ENCODE assay signal across 25 cellular contexts in the genomic region with DNA sequence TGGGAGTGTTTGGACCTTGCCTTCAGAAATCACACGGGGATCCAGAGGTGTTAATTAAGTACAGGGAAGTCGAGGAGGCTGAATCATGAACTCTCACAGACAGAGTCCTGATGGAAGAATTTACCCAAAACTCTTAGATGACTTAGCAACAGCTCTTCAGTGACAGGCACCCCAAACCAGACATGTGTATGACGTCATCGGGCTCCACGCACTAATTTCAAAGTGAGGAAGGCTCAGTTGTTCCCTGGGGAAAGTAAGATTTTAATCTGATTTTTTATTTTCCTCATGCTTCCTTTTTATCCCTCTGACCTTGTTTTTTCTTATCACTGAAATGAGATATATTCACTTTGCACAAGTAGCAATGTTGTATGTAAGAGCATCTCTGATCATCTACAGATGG.
"Had no signal": no experiment of that assay in that cellular context is flagged by ENCODE, and none has a peak within 500 bp of the region (broad histone marks: within the 10 kb centered on the region; RNA-seq: fewer than 3 reads in every experiment).

No MANE protein-coding gene starts in this region.

- ATAC-seq: effector memory CD8-positive, alpha-beta T cell; esophagus mucosa; foreskin keratinocyte; gastrocnemius medialis; gastroesophageal sphincter; heart left ventricle; heart right ventricle had no signal

- H3K27ac Mint-ChIP-seq: dendritic cell treated with granulocyte-macrophage colony-stimulating factor and Interleukin-4, amounts not matched to agents 40 ng/mL and 50 ng/mL, for 4 days; effector memory CD8-positive, alpha-beta T cell; endodermal cell had no signal

- H3K4me1 ChIP-seq: colonic mucosa, esophagus muscularis mucosa, esophagus squamous epithelium, foreskin keratinocyte, gastrocnemius medialis, gastroesophageal sphincter, heart left ventricle, heart right ventricle had no signal

- H3K9me3 Mint-ChIP-seq: dendritic cell treated with granulocyte-macrophage colony-stimulating factor and Interleukin-4, amounts not matched to agents 40 ng/mL and 50 ng/mL, for 4 days had no signal

- H3K4me3 ChIP-seq: colonic mucosa, coronary artery, dorsolateral prefrontal cortex, esophagus muscularis mucosa, esophagus squamous epithelium, gastrocnemius medialis, gastroesophageal sphincter, heart left ventricle, heart right ventricle had no signal

- FAIRE-seq: endothelial cell of umbilical vein had no signal

- DNase-seq: colonic mucosa; cortex of kidney; dermis blood vessel endothelial cell; dorsolateral prefrontal cortex; effector CD4-positive, alpha-beta T cell; effector CD8-positive, alpha-beta T cell; effector memory CD4-positive, alpha-beta T cell; effector memory CD8-positive, alpha-beta T cell; endodermal cell; erythroblast; esophagus squamous epithelium; foreskin fibroblast; foreskin keratinocyte; foreskin melanocyte; gastrocnemius medialis; glutamatergic neuron; heart left ventricle; heart right ventricle had no signal

- H3K4me3 Mint-ChIP-seq: dendritic cell treated with granulocyte-macrophage colony-stimulating factor and Interleukin-4, amounts not matched to agents 40 ng/mL and 50 ng/mL, for 4 days; effector memory CD8-positive, alpha-beta T cell; endodermal cell had no signal

- H3K27me3 Mint-ChIP-seq: dendritic cell treated with granulocyte-macrophage colony-stimulating factor and Interleukin-4, amounts not matched to agents 40 ng/mL and 50 ng/mL, for 4 days had no signal

- H3K27me3 ChIP-seq: colonic mucosa, esophagus squamous epithelium, foreskin keratinocyte, gastrocnemius medialis, heart left ventricle had no signal

- H3K36me3 ChIP-seq: colonic mucosa, esophagus muscularis mucosa, esophagus squamous epithelium, gastrocnemius medialis, gastroesophageal sphincter, heart left ventricle, heart right ventricle had no signal

- H3K9me3 ChIP-seq: colonic mucosa, esophagus muscularis mucosa, esophagus squamous epithelium, gastrocnemius medialis, gastroesophageal sphincter had no signal

- H3K27ac ChIP-seq: colonic mucosa, coronary artery, dorsolateral prefrontal cortex, epithelial cell of prostate, esophagus muscularis mucosa, esophagus squamous epithelium, foreskin keratinocyte, gastrocnemius medialis, gastroesophageal sphincter, heart left ventricle, heart right ventricle had no signal
